ENCODE assay signal across 28 cellular contexts in the genomic region with DNA sequence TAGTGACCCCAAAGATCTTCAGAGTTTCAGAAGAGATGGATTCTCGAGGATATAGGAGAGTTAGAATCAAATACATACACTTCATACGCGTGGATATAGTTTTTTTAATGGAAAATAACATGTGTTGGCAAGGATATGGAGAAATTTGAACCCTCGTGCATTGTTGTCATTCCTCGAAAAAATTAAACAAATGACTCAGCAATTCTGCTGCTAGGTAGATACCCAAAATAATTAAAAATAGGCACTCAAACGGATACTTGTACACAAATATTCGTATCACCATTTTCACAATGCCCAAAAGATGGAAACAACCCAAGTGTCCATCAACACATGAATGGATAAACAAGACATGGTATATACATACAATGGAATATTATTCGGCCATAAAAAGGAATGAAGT. TPM values are rescaled to one million over a fixed set of nuclear protein-coding genes. Genes with fewer than 3 reads are reported as not detected.
"Had no signal": no experiment of that assay in that cellular context is flagged by ENCODE, and none has a peak within 500 bp of the region (broad histone marks: within the 10 kb centered on the region; RNA-seq: fewer than 3 reads in every experiment).

No MANE protein-coding gene starts in this region.

- H2AFZ ChIP-seq: hepatocyte had no signal

- H3K36me3 ChIP-seq: esophagus muscularis mucosa, gastroesophageal sphincter, heart left ventricle, pancreas, sigmoid colon, thoracic aorta, tibial nerve, upper lobe of right lung, uterus had no signal

- FAIRE-seq: colon, endothelial cell of umbilical vein, kidney, pancreas had no signal

- H3K27ac ChIP-seq: foreskin keratinocyte, gastroesophageal sphincter, hepatocyte, sigmoid colon, tibial nerve, uterus had no signal

- H3K79me2 ChIP-seq: hepatocyte had no signal

- ATAC-seq: foreskin keratinocyte; gastroesophageal sphincter; heart left ventricle; left lobe of liver; natural killer cell; pancreas; stimulated activated naive B cell treated with anti-CD40 and anti-IgM and Interleukin-4, amounts not matched to agents 10 μg/mL and 1 μg/mL and 100 μg/mL, for 72 hours; upper lobe of right lung had no signal

- H3K9me3 ChIP-seq: esophagus muscularis mucosa, gastroesophageal sphincter, heart left ventricle, pancreas, sigmoid colon, thoracic aorta, tibial nerve, upper lobe of right lung, uterus had no signal

- DNase-seq: dermis blood vessel endothelial cell; effector memory CD4-positive, alpha-beta T cell; foreskin keratinocyte; heart left ventricle; kidney; natural killer cell; pancreas; sigmoid colon; stimulated activated CD4-positive, alpha-beta T cell treated with anti-CD3 and anti-CD28 coated beads, Interleukin-15, amount 100 ng/mL, for 24 hours; stimulated activated CD4-positive, alpha-beta T cell treated with anti-CD3 and anti-CD28 coated beads, Interleukin-2, amount 100 ng/mL, for 48 hours; stimulated activated naive B cell treated with anti-CD40 and anti-IgM and Interleukin-4, amounts not matched to agents 10 μg/mL and 1 μg/mL and 100 μg/mL, for 72 hours; upper lobe of right lung; uterus had no signal

- H3K4me3 ChIP-seq: esophagus muscularis mucosa, gastroesophageal sphincter, hepatocyte, lung, pancreas, sigmoid colon, thoracic aorta, tibial nerve, upper lobe of right lung, uterus had no signal

- H3K4me2 ChIP-seq: hepatocyte had no signal

- H3K4me1 ChIP-seq: uterus had no signal

- H3K27me3 ChIP-seq: esophagus muscularis mucosa, foreskin keratinocyte, gastroesophageal sphincter, heart left ventricle, hepatocyte, pancreas, sigmoid colon, tibial nerve, upper lobe of right lung, uterus had no signal

RNA-seq across cellular contexts. Expression of a gene that starts 47.0 kb away (rescaled TPM):
- total RNA-seq: endothelial cell of umbilical vein, foreskin keratinocyte, gastroesophageal sphincter, heart left ventricle, kidney, left lobe of liver, liver, lung, mononuclear cell, natural killer cell, omental fat pad, pancreas, progenitor cell of endocrine pancreas, sigmoid colon, skeletal muscle tissue, thoracic aorta, tibial nerve, upper lobe of right lung had no signal
- polyA plus RNA-seq: foreskin keratinocyte, heart left ventricle, hepatocyte, liver, lung, neural cell, pancreas had no signal
